ENCODE assay signal across 19 cellular contexts in the genomic region with DNA sequence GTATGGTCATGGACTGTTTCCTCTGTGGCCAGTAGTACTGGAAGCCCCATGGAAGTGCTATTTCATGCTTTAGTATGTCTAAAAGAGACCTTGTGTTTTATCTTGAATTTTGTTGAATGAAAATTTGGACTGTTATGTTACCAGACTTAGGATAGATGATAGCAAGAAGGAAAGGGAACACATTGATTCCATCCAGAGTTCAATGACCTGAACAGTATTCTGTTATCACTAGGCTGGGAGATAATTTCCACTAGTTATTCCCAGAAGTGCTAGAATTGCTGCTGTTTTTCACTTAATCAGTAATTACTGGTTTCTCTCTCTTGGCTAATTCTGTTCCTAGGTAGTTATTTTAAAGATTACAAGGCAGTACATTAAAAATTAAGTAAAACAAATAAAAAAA.
A peak's percentile ranks its signal among the peaks of the same experiment; 100 is the strongest.
DNase-seq lines count a peak whose midpoint lies in the region; ATAC-seq lines count a peak whose summit lies in the region.
"Had no signal": no experiment of that assay in that cellular context is flagged by ENCODE, and none has a peak within 500 bp of the region (broad histone marks: within the 10 kb centered on the region; RNA-seq: fewer than 3 reads in every experiment).

No MANE protein-coding gene starts in this region.

- H3K9me3 Mint-ChIP-seq in stimulated activated naive CD8-positive, alpha-beta T cell treated with anti-CD3 and anti-CD28 coated beads, Interleukin-15, Interleukin-2, amounts not matched to agents 100 ng/mL and 50 ng/mL, for 24 hours: no peaks in the 10 kb centered on the region
- no peaks in the 10 kb centered on the region for H3K9me3 Mint-ChIP-seq in stimulated activated naive CD8-positive, alpha-beta T cell treated with anti-CD3 and anti-CD28 coated beads, Interleukin-15, amount 100 ng/mL, for 72 hours
- H3K9me3 Mint-ChIP-seq in central memory CD8-positive, alpha-beta T cell: no peaks in the 10 kb centered on the region
- H3K9me3 Mint-ChIP-seq in naive B cell: no peaks in the 10 kb centered on the region
- H3K9me3 Mint-ChIP-seq: activated CD4-positive, alpha-beta T cell treated with anti-CD3 and anti-CD28 coated beads, Interleukin-2, amount 10 ng/mL, durations not matched to agents 24 days and 14 days; stimulated activated naive B cell treated with anti-CD40 and anti-IgM and Interleukin-4, amounts not matched to agents 10 μg/mL and 1 μg/mL and 100 μg/mL, for 72 hours had no signal

- ATAC-seq in stimulated activated naive CD8-positive, alpha-beta T cell treated with anti-CD3 and anti-CD28 coated beads, Interleukin-15, amount 100 ng/mL, for 72 hours: no peak
- no peak for ATAC-seq in central memory CD8-positive, alpha-beta T cell (replicated peaks; ENCODE audit: extremely low read depth, poor library complexity, severe bottlenecking)
- no peak for ATAC-seq in naive B cell (ENCODE audit: low read depth in 2 of 2)
- ATAC-seq in GM21717 (IDR thresholded peaks at IDR 0.05; ENCODE audit: unreplicated experiment): no peak
- ATAC-seq: stimulated activated naive B cell treated with anti-CD40 and anti-IgM and Interleukin-4, amounts not matched to agents 10 μg/mL and 1 μg/mL and 100 μg/mL, for 72 hours had no signal

- H3K36me3 Mint-ChIP-seq in stimulated activated naive CD8-positive, alpha-beta T cell treated with anti-CD3 and anti-CD28 coated beads, Interleukin-15, Interleukin-2, amounts not matched to agents 100 ng/mL and 50 ng/mL, for 24 hours (ENCODE audit: low read depth): peaks cover 92% of the 10 kb centered on the region
- peaks cover 91% of the 10 kb centered on the region for H3K36me3 Mint-ChIP-seq in central memory CD8-positive, alpha-beta T cell (ENCODE audit: insufficient read depth)
- peaks cover 32 to 39% of the 10 kb centered on the region in 2 donors for H3K36me3 Mint-ChIP-seq in naive B cell

- DNase-seq in stimulated activated naive CD8-positive, alpha-beta T cell treated with anti-CD3 and anti-CD28 coated beads, Interleukin-15, amount 100 ng/mL, for 72 hours: no peak
- no peak for DNase-seq in central memory CD8-positive, alpha-beta T cell (ENCODE audit: low spot score in 2 of 2)
- DNase-seq in naive B cell: no peak
- DNase-seq in MV-4-11 (lab: John Stamatoyannopoulos, UW): no peak
- DNase-seq in UCSD-AML1 (lab: John Stamatoyannopoulos, UW; ENCODE audit: unreplicated experiment): no peak
- DNase-seq: activated CD4-positive, alpha-beta T cell treated with anti-CD3 and anti-CD28 coated beads, Interleukin-2, amount 10 ng/mL, durations not matched to agents 24 days and 14 days; activated CD8-positive, alpha-beta memory T cell treated with anti-CD3 and anti-CD28 coated beads, Interleukin-2, amount 50 U/mL, for 48 hours; amygdala; kidney; NCI-H1092 treated with DMSO at 0.1 percent for 48 hours; NCI-H1930; NCI-H226; NCI-H748 treated with DMSO at 0.1 percent for 48 hours; occipital lobe; stimulated activated CD4-positive, alpha-beta T cell treated with anti-CD3 and anti-CD28 coated beads, Interleukin-2, amount 100 ng/mL, for 24 hours; stimulated activated naive B cell treated with anti-CD40 and anti-IgM and Interleukin-4, amounts not matched to agents 10 μg/mL and 1 μg/mL and 100 μg/mL, for 72 hours; T-helper 2 cell had no signal

- peak overlapping the region; percentile 4 for H3K27ac Mint-ChIP-seq in stimulated activated naive CD8-positive, alpha-beta T cell treated with anti-CD3 and anti-CD28 coated beads, Interleukin-15, Interleukin-2, amounts not matched to agents 100 ng/mL and 50 ng/mL, for 24 hours
- peak overlapping the region in 1 of 2 donors; percentile 0 for H3K27ac Mint-ChIP-seq in stimulated activated naive CD8-positive, alpha-beta T cell treated with anti-CD3 and anti-CD28 coated beads, Interleukin-15, amount 100 ng/mL, for 72 hours
- peak overlapping the region; percentile 98 for H3K27ac Mint-ChIP-seq in central memory CD8-positive, alpha-beta T cell (ENCODE audit: low read depth)
- peak overlapping the region in 4 of 6 donors; percentile 6 to 85 (median 42) for H3K27ac Mint-ChIP-seq in naive B cell

- H3K4me1 Mint-ChIP-seq in stimulated activated naive CD8-positive, alpha-beta T cell treated with anti-CD3 and anti-CD28 coated beads, Interleukin-15, Interleukin-2, amounts not matched to agents 100 ng/mL and 50 ng/mL, for 24 hours (ENCODE audit: low read depth): peaks cover 59% of the 10 kb centered on the region
- H3K4me1 Mint-ChIP-seq in stimulated activated naive CD8-positive, alpha-beta T cell treated with anti-CD3 and anti-CD28 coated beads, Interleukin-15, amount 100 ng/mL, for 72 hours: peaks cover 39% of the 10 kb centered on the region
- peaks cover 30% of the 10 kb centered on the region for H3K4me1 Mint-ChIP-seq in central memory CD8-positive, alpha-beta T cell
- H3K4me1 Mint-ChIP-seq in naive B cell: peaks cover 0 to 9% (median 6%) of the 10 kb centered on the region in 3 donors

- no peak overlapping the region for H3K4me3 Mint-ChIP-seq in stimulated activated naive CD8-positive, alpha-beta T cell treated with anti-CD3 and anti-CD28 coated beads, Interleukin-15, Interleukin-2, amounts not matched to agents 100 ng/mL and 50 ng/mL, for 24 hours
- H3K4me3 Mint-ChIP-seq in stimulated activated naive CD8-positive, alpha-beta T cell treated with anti-CD3 and anti-CD28 coated beads, Interleukin-15, amount 100 ng/mL, for 72 hours: no peak overlapping the region
- no peak overlapping the region for H3K4me3 Mint-ChIP-seq in central memory CD8-positive, alpha-beta T cell
- no peak overlapping the region for H3K4me3 Mint-ChIP-seq in naive B cell
- H3K4me3 Mint-ChIP-seq: activated CD4-positive, alpha-beta T cell treated with anti-CD3 and anti-CD28 coated beads, Interleukin-2, amount 10 ng/mL, durations not matched to agents 24 days and 14 days; stimulated activated naive B cell treated with anti-CD40 and anti-IgM and Interleukin-4, amounts not matched to agents 10 μg/mL and 1 μg/mL and 100 μg/mL, for 72 hours had no signal

- no peaks in the 10 kb centered on the region for H3K27me3 Mint-ChIP-seq in stimulated activated naive CD8-positive, alpha-beta T cell treated with anti-CD3 and anti-CD28 coated beads, Interleukin-15, Interleukin-2, amounts not matched to agents 100 ng/mL and 50 ng/mL, for 24 hours
- H3K27me3 Mint-ChIP-seq in stimulated activated naive CD8-positive, alpha-beta T cell treated with anti-CD3 and anti-CD28 coated beads, Interleukin-15, amount 100 ng/mL, for 72 hours: no peaks in the 10 kb centered on the region
- no peaks in the 10 kb centered on the region for H3K27me3 Mint-ChIP-seq in central memory CD8-positive, alpha-beta T cell
- H3K27me3 Mint-ChIP-seq in naive B cell: no peaks in the 10 kb centered on the region
- H3K27me3 Mint-ChIP-seq: activated CD4-positive, alpha-beta T cell treated with anti-CD3 and anti-CD28 coated beads, Interleukin-2, amount 10 ng/mL, durations not matched to agents 24 days and 14 days; stimulated activated naive B cell treated with anti-CD40 and anti-IgM and Interleukin-4, amounts not matched to agents 10 μg/mL and 1 μg/mL and 100 μg/mL, for 72 hours had no signal
